ENCODE assay signal across 23 cellular contexts in genomic region chr2:194720461-194720860, GRCh38.
"Had no signal": no experiment of that assay in that cellular context is flagged by ENCODE, and none has a peak within 500 bp of the region (broad histone marks: within the 10 kb centered on the region; RNA-seq: fewer than 3 reads in every experiment).

No MANE protein-coding gene starts in this region.

- H3K9me3 ChIP-seq: colonic mucosa, esophagus muscularis mucosa, esophagus squamous epithelium, gastrocnemius medialis, gastroesophageal sphincter, heart left ventricle had no signal

- H3K27me3 ChIP-seq: colonic mucosa, dorsolateral prefrontal cortex, esophagus muscularis mucosa, esophagus squamous epithelium, foreskin keratinocyte, gastrocnemius medialis, gastroesophageal sphincter, heart left ventricle, heart right ventricle had no signal

- DNase-seq: colonic mucosa; cortex of kidney; dermis blood vessel endothelial cell; dorsolateral prefrontal cortex; effector CD4-positive, alpha-beta T cell; effector CD8-positive, alpha-beta T cell; effector memory CD4-positive, alpha-beta T cell; effector memory CD8-positive, alpha-beta T cell; endodermal cell; erythroblast; esophagus squamous epithelium; foreskin fibroblast; foreskin keratinocyte; foreskin melanocyte; gastrocnemius medialis; glutamatergic neuron; head of caudate nucleus; heart left ventricle; heart right ventricle had no signal

- H3K4me1 ChIP-seq: colonic mucosa, esophagus muscularis mucosa, esophagus squamous epithelium, gastrocnemius medialis, gastroesophageal sphincter, heart left ventricle, heart right ventricle had no signal

- H3K4me3 ChIP-seq: colonic mucosa, coronary artery, dorsolateral prefrontal cortex, esophagus muscularis mucosa, esophagus squamous epithelium, gastrocnemius medialis, gastroesophageal sphincter, heart left ventricle, heart right ventricle had no signal

- H3K36me3 ChIP-seq: colonic mucosa, esophagus muscularis mucosa, esophagus squamous epithelium, gastrocnemius medialis, gastroesophageal sphincter, heart left ventricle, heart right ventricle had no signal

- H3K27ac ChIP-seq: colonic mucosa, coronary artery, dorsolateral prefrontal cortex, epithelial cell of prostate, esophagus muscularis mucosa, esophagus squamous epithelium, foreskin keratinocyte, gastrocnemius medialis, gastroesophageal sphincter, heart left ventricle, heart right ventricle had no signal
